ENCODE assay signal across 8 cellular contexts in the genomic region with DNA sequence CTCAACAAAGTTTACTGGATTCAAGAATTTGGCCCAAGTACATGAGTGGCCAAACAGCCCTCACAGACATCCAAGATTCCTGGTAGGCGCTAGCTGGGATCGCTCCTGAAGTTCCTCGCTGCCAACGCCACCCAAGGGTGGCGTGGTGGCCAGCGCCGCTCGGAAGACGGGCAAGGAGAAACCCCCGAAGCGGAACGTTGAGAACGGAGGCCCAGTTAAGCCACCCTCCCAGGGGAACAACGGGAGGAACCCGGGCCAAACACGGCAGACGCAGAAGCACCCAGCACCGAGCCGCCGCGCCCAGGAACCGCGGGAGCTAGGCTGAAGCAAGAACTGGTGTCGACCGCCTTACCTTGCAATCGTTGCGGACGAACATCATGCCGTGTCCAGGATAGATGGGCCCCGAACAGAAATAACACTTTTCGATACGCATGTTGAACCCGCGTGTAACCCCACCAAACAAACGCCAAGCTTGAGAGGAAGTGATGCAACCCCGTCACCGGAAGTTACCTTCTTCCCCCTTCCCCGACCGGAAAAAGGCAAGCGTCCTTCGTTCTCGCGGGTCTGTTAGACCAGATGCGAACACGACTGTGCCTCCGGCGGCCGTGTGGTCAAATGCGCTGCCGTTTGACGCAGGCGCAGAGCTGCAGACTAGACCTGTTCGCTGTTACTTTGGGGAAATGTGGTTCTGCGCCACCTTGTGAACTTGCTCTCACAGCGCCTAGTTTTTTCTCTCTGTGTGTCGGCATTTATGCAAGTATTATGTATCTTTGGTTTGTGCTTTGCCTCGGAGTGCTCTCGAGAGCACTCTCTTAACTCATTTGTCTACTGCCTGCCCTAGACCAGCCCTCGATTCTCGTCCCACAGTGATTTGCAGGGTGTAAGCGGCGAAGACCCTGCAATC. TPM values are rescaled to one million over a fixed set of nuclear protein-coding genes. Genes with fewer than 3 reads are reported as not detected.
DNase-seq lines count a peak whose midpoint lies in the region; ATAC-seq, FAIRE-seq and TF ChIP-seq lines count a peak whose summit lies in the region.

A gene (minus strand): TSS at position 484 of the 904 bp plus-strand sequence. CDS start 51 bp downstream, at position 433.

- H3K9me3 ChIP-seq in AG04450 (ENCODE audit: control insufficient read depth, insufficient read depth, low read length) (no peaks in the 10 kb centered on the region), small intestine (ENCODE audit: control insufficient read depth, low read depth) (no peaks in the 10 kb centered on the region)

- H3K4me3 ChIP-seq in AG04450 (ENCODE audit: low read depth, low read length) (peak within 1 kb of the TSS; percentile 92), bronchial epithelial cell (ENCODE audit: low read depth, low read length) (peak within 1 kb of the TSS; percentile 85), small intestine (ENCODE audit: low read depth in 1 of 2, low read length in 2 of 2) (peak within 1 kb of the TSS; percentile 66 to 74)

- peaks cover 4% of the 10 kb centered on the region for H3K36me3 ChIP-seq in bronchial epithelial cell (ENCODE audit: control insufficient read depth, insufficient read depth, low read length)
- H3K36me3 ChIP-seq in small intestine (ENCODE audit: control insufficient read depth in 2 of 2, insufficient read depth in 2 of 2, low read length in 2 of 2), result no peaks in the 10 kb centered on the region

- POLR2A ChIA-PET in AG04450 (lab: Yijun Ruan, JAX), result interaction anchor here (0.7 to 1.0 kb wide), 5 partner anchors 13 to 122 kb away, joined by 3 to 6 read pairs (median 3); a partner anchor contains a TSS

- peak; percentile 97 for DNase-seq in AG04450 (ENCODE audit: low read depth, low spot score)
- peak; percentile 91 for DNase-seq in NCI-H2196 (lab: John Stamatoyannopoulos, UW; ENCODE audit: unreplicated experiment)
- peak; percentile 98 for DNase-seq in bronchial epithelial cell (ENCODE audit: low read depth)
- DNase-seq in iPS-NIHi11 (ENCODE audit: low spot score), result peak; percentile 93
- peak; percentile 99 for DNase-seq in small intestine

- H3K27ac ChIP-seq in AG04450 (ENCODE audit: low read depth, low read length) (peak within 1 kb of the TSS; percentile 94), VCaP (peak within 1 kb of the TSS; percentile 91), small intestine (ENCODE audit: low read depth in 1 of 2, low read length in 1 of 2) (peak within 1 kb of the TSS; percentile 88 to 94)

- WGBS in small intestine, 3 donors, result 0 to 1% (median 0%) methylated on average over 62 of the region's 62 CpGs

- TF ChIP-seq CTCF in AG04450 (IDR thresholded peaks at IDR 0.05; ENCODE audit: low read depth, low read length) (peak; percentile 45), VCaP (conservative IDR thresholded peaks at IDR 0.05) (peak; percentile 64), bronchial epithelial cell (IDR thresholded peaks at IDR 0.05; ENCODE audit: insufficient read depth, low read length, severe bottlenecking) (peak; percentile 63)

- H3K4me1 ChIP-seq in small intestine (ENCODE audit: control insufficient read depth in 2 of 2, insufficient read depth in 1 of 2, low read depth in 1 of 2, low read length in 1 of 2), result peaks cover 4 to 12% of the 10 kb centered on the region in 2 donors

- FAIRE-seq in bronchial epithelial cell (lab: Jason Lieb, UNC) (peak; percentile 99), small intestine (lab: Jason Lieb, UNC) (peak; percentile 55)

- no peaks in the 10 kb centered on the region for H3K27me3 ChIP-seq in AG04450 (ENCODE audit: control insufficient read depth, insufficient read depth, low read length)
- no peaks in the 10 kb centered on the region for H3K27me3 ChIP-seq in bronchial epithelial cell (ENCODE audit: control insufficient read depth, insufficient read depth, low read length)
- no peaks in the 10 kb centered on the region for H3K27me3 ChIP-seq in small intestine (ENCODE audit: control insufficient read depth in 2 of 2, insufficient read depth in 2 of 2, low read length in 2 of 2)

- CTCF ChIA-PET in AG04450 (lab: Charles Lee), result interaction anchor here (0.6 to 1.8 kb wide), 8 partner anchors 21 to 239 kb away, joined by 3 to 15 read pairs (median 4); a partner anchor contains a TSS

- ATAC-seq in GM18870 (IDR thresholded peaks at IDR 0.05; ENCODE audit: unreplicated experiment) (peak; percentile 96), HG03135 (IDR thresholded peaks at IDR 0.05; ENCODE audit: unreplicated experiment) (peak; percentile 97)

RNA-seq across cellular contexts. Expression of the gene that starts here (rescaled TPM):
- polyA plus RNA-seq in AG04450 (2011; rRNA removed), result 84.6 and 119 TPM in 2 replicates
- 33.7 and 43.7 TPM in 2 replicates for polyA minus RNA-seq in AG04450 (2011; rRNA and poly(A)+ RNA removed)
- total RNA-seq in bronchial epithelial cell, result 155 and 174 TPM in 2 replicates
- 10 to 100 TPM; 42.7 to 79.1 (median 77.5) TPM for polyA plus RNA-seq in small intestine

Comparison
In these comparisons a context has a peak if more than half of its experiments do, and no peak if none do; other contexts are left out.
1. Peak in every context shown above with its lines: DNase-seq, ATAC-seq, H3K4me3 ChIP-seq and H3K27ac ChIP-seq.